Comparison of ENCODE assay signal across 23 cellular contexts in the genomic region with DNA sequence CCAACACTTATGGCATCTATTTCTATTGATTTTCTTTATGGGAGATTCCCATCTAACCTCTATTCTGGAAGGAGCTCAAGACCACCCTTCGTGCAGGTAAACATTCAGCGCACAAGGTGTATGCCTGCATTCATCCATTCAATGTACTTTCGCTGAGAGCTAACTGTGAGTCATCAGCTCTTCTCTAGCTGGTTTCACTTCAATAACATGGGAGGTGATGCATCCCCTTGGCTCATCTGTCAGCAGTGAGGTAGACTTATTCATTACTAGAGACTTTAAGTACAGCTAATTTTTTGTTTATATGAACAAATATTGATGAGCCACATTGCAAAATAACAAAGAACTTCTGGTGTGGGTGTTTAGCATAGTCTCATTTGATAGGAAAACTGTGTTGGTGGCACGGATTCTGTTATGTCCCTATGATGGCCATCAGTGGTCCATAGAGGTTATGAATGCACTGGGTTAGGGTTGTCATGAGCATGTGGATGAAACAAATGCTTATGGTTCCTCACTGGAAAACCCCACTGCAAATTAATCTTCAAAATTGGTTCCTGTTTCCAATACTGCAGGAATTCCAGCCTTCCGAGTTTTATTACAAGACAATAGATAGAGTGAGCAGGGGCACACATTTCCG.
A peak's percentile ranks its signal among the peaks of the same experiment; 100 is the strongest.
DNase-seq lines count a peak whose midpoint lies in the region; ATAC-seq, FAIRE-seq and TF ChIP-seq lines count a peak whose summit lies in the region.
"Had no signal": no experiment of that assay in that cellular context is flagged by ENCODE, and none has a peak within 500 bp of the region (broad histone marks: within the 10 kb centered on the region; RNA-seq: fewer than 3 reads in every experiment).

No MANE protein-coding gene starts in this region.

- DNase-seq in DMS53 (lab: John Stamatoyannopoulos, UW) (peak; percentile 56), DMS53 treated with DMSO at 0.1 percent for 48 hours (lab: John Stamatoyannopoulos, UW; ENCODE audit: unreplicated experiment) (no peak), MCF 10A (ENCODE audit: unreplicated experiment) (peak; percentile 58), breast epithelium (ENCODE audit: low spot score in 2 of 2) (no peak), D721Med (ENCODE audit: insufficient read length, low spot score) (no peak)
- no peak for DNase-seq in activated naive CD8-positive, alpha-beta T cell treated with anti-CD3 and anti-CD28 coated beads, Interleukin-2, amount 50 U/mL, for 24 hours
- no peak for DNase-seq in stimulated activated naive CD8-positive, alpha-beta T cell treated with anti-CD3 and anti-CD28 coated beads, Interleukin-15, Interleukin-2, amounts not matched to agents 100 U/mL and 50 U/mL, for 24 hours
- DNase-seq: activated CD4-positive, alpha-beta T cell treated with anti-CD3 and anti-CD28 coated beads, Interleukin-2, amount 10 ng/mL, durations not matched to agents 7 days and 5 days; BE2C; Calu3; esophagus squamous epithelium; GF-D8; left colon; NCI-H446 treated with DMSO at 0.1 percent for 48 hours; pancreas; sigmoid colon had no signal

- H3K27ac Mint-ChIP-seq in MCF 10A (ENCODE audit: low read depth, unreplicated experiment): no peak overlapping the region
- no peak overlapping the region for H3K27ac Mint-ChIP-seq in activated naive CD8-positive, alpha-beta T cell treated with anti-CD3 and anti-CD28 coated beads, Interleukin-2, amount 50 U/mL, for 24 hours
- H3K27ac Mint-ChIP-seq: activated CD4-positive, alpha-beta T cell treated with anti-CD3 and anti-CD28 coated beads, Interleukin-2, amount 10 ng/mL, durations not matched to agents 7 days and 5 days; activated T-helper 1 cell treated with anti-CD3 and anti-CD28 coated beads, Interleukin-12 subunit alpha, Interleukin-12 subunit beta, Interleukin-2, Interleukin-4 antibody, amounts not matched to agents 30 ng/mL and 10 ng/mL and 1 ng/mL, durations not matched to agents 14 hours and 24 hours and 36 hours; natural killer cell treated with Interleukin-12 subunit alpha and Interleukin-12 subunit beta and Interleukin-15 and Interleukin-18, amount 100 ng/mL, for 72 hours had no signal

- CTCF ChIA-PET in MCF 10A (lab: Yijun Ruan, JAX): interaction anchor here (0.7 kb wide), 1 partner anchor 680 kb away, joined by 3 read pairs; no protein-coding TSS in a partner anchor

- ATAC-seq in activated naive CD8-positive, alpha-beta T cell treated with anti-CD3 and anti-CD28 coated beads, Interleukin-2, amount 50 U/mL, for 24 hours: peak; percentile 80
- ATAC-seq in stimulated activated naive CD8-positive, alpha-beta T cell treated with anti-CD3 and anti-CD28 coated beads, Interleukin-15, Interleukin-2, amounts not matched to agents 100 U/mL and 50 U/mL, for 24 hours: peak; percentile 92
- no peak for ATAC-seq in HG02884 (IDR thresholded peaks at IDR 0.05; ENCODE audit: unreplicated experiment)
- ATAC-seq: left colon; natural killer cell treated with Interleukin-12 subunit alpha and Interleukin-12 subunit beta and Interleukin-15 and Interleukin-18, amount 100 ng/mL, for 72 hours; pancreas; Right ventricle myocardium inferior had no signal

- H3K36me3 Mint-ChIP-seq in MCF 10A (ENCODE audit: insufficient read depth, unreplicated experiment): no peaks in the 10 kb centered on the region
- no peaks in the 10 kb centered on the region for H3K36me3 Mint-ChIP-seq in activated naive CD8-positive, alpha-beta T cell treated with anti-CD3 and anti-CD28 coated beads, Interleukin-2, amount 50 U/mL, for 24 hours (ENCODE audit: low read depth)

- H3K4me1 ChIP-seq in breast epithelium: no peaks in the 10 kb centered on the region
- H3K4me1 ChIP-seq: BE2C, HAP-1, pancreas, sigmoid colon had no signal

- no peak for FAIRE-seq in D721Med (lab: Jason Lieb, UNC)
- FAIRE-seq: GM12891, pancreas had no signal

- H3K4me1 Mint-ChIP-seq in MCF 10A (ENCODE audit: insufficient read depth, unreplicated experiment): peaks cover 5% of the 10 kb centered on the region
- peaks cover 17% of the 10 kb centered on the region for H3K4me1 Mint-ChIP-seq in activated naive CD8-positive, alpha-beta T cell treated with anti-CD3 and anti-CD28 coated beads, Interleukin-2, amount 50 U/mL, for 24 hours

- no TSS peak for BruUV-seq in MCF 10A (replicated peaks; lab: Mats Ljungman, UMichigan)

- no peak overlapping the region for H3K27ac ChIP-seq in breast epithelium
- H3K27ac ChIP-seq: 22Rv1, esophagus squamous epithelium, pancreas, sigmoid colon had no signal

- H3K9me3 Mint-ChIP-seq in MCF 10A (ENCODE audit: unreplicated experiment): no peaks in the 10 kb centered on the region
- H3K9me3 Mint-ChIP-seq in activated naive CD8-positive, alpha-beta T cell treated with anti-CD3 and anti-CD28 coated beads, Interleukin-2, amount 50 U/mL, for 24 hours: no peaks in the 10 kb centered on the region
- H3K9me3 Mint-ChIP-seq: natural killer cell treated with Interleukin-12 subunit alpha and Interleukin-12 subunit beta and Interleukin-15 and Interleukin-18, amount 100 ng/mL, for 72 hours had no signal

- TF ChIP-seq POLR2A in breast epithelium (IDR thresholded peaks at IDR 0.05): no peak

- H3K27me3 Mint-ChIP-seq in MCF 10A (ENCODE audit: insufficient read depth, unreplicated experiment): no peaks in the 10 kb centered on the region
- H3K27me3 Mint-ChIP-seq in activated naive CD8-positive, alpha-beta T cell treated with anti-CD3 and anti-CD28 coated beads, Interleukin-2, amount 50 U/mL, for 24 hours: no peaks in the 10 kb centered on the region
- H3K27me3 Mint-ChIP-seq: activated CD4-positive, alpha-beta T cell treated with anti-CD3 and anti-CD28 coated beads, Interleukin-2, amount 10 ng/mL, durations not matched to agents 7 days and 5 days had no signal

- TF ChIP-seq CTCF in MCF 10A (IDR thresholded peaks at IDR 0.05; ENCODE audit: unreplicated experiment) (no peak), breast epithelium (IDR thresholded peaks at IDR 0.05) (no peak), D721Med (IDR thresholded peaks at IDR 0.05; ENCODE audit: insufficient read depth, missing control alignments) (no peak)

- H3K4me3 Mint-ChIP-seq in MCF 10A (ENCODE audit: unreplicated experiment): no peak overlapping the region
- no peak overlapping the region for H3K4me3 Mint-ChIP-seq in activated naive CD8-positive, alpha-beta T cell treated with anti-CD3 and anti-CD28 coated beads, Interleukin-2, amount 50 U/mL, for 24 hours
- H3K4me3 Mint-ChIP-seq: activated CD4-positive, alpha-beta T cell treated with anti-CD3 and anti-CD28 coated beads, Interleukin-2, amount 10 ng/mL, durations not matched to agents 7 days and 5 days; activated T-helper 1 cell treated with anti-CD3 and anti-CD28 coated beads, Interleukin-12 subunit alpha, Interleukin-12 subunit beta, Interleukin-2, Interleukin-4 antibody, amounts not matched to agents 30 ng/mL and 10 ng/mL and 1 ng/mL, durations not matched to agents 14 hours and 24 hours and 36 hours; natural killer cell treated with Interleukin-12 subunit alpha and Interleukin-12 subunit beta and Interleukin-15 and Interleukin-18, amount 100 ng/mL, for 72 hours had no signal

- H3K4me3 ChIP-seq in breast epithelium: no peak overlapping the region
- H3K4me3 ChIP-seq: esophagus squamous epithelium, HAP-1, pancreas, sigmoid colon had no signal

- H3K27me3 ChIP-seq in breast epithelium: no peaks in the 10 kb centered on the region
- H3K27me3 ChIP-seq: BE2C, esophagus squamous epithelium, sigmoid colon had no signal

- peaks cover 0 to 17% of the 10 kb centered on the region in 2 donors for H3K9me3 ChIP-seq in breast epithelium
- H3K9me3 ChIP-seq: BE2C, HAP-1, pancreas, sigmoid colon had no signal

- intact Hi-C loops in MCF 10A (cut with micrococcal nuclease): no loop called here
- intact Hi-C loops in breast epithelium (cut with DNase I; ENCODE audit: low total_unique reads): no loop called here

- POLR2A ChIA-PET in MCF 10A (lab: Yijun Ruan, JAX): interaction anchor here (0.7 to 2.0 kb wide), 4 partner anchors 10 to 1730 kb away, joined by 3 to 7 read pairs (median 4); no protein-coding TSS in a partner anchor

- no peaks in the 10 kb centered on the region for H3K36me3 ChIP-seq in breast epithelium
- H3K36me3 ChIP-seq: BE2C, esophagus squamous epithelium, HAP-1, pancreas, sigmoid colon had no signal

Comparison
In these comparisons a context has a peak if more than half of its experiments do, and no peak if none do; other contexts are left out.
1. DNase-seq: peak in DMS53 (single experiment) and MCF 10A (single experiment); none in DMS53 treated with DMSO at 0.1 percent for 48 hours (single experiment), breast epithelium (0 of 2), activated naive CD8-positive, alpha-beta T cell treated with anti-CD3 and anti-CD28 coated beads, Interleukin-2, amount 50 U/mL, for 24 hours (single experiment), stimulated activated naive CD8-positive, alpha-beta T cell treated with anti-CD3 and anti-CD28 coated beads, Interleukin-15, Interleukin-2, amounts not matched to agents 100 U/mL and 50 U/mL, for 24 hours (single experiment) and D721Med (single experiment).